Comparison of ENCODE assay signal across 10 cellular contexts in genomic region chr5:154395407-154396106, GRCh38. TPM values are rescaled to one million over a fixed set of nuclear protein-coding genes. Genes with fewer than 3 reads are reported as not detected.
DNase-seq lines count a peak whose midpoint lies in the region; ATAC-seq and TF ChIP-seq lines count a peak whose summit lies in the region.
"Had no signal": no experiment of that assay in that cellular context is flagged by ENCODE, and none has a peak within 500 bp of the region (broad histone marks: within the 10 kb centered on the region; RNA-seq: fewer than 3 reads in every experiment).

No MANE protein-coding gene starts in this region.

- peak in 1 of 6 experiments; percentile 3 for TF ChIP-seq CTCF in Peyer's patch (IDR thresholded peaks at IDR 0.05)

- H3K9me3 ChIP-seq in Peyer's patch, result no peaks in the 10 kb centered on the region
- H3K9me3 ChIP-seq: HAP-1 had no signal

- no peaks in the 10 kb centered on the region for H3K27me3 ChIP-seq in Peyer's patch

- H3K4me3 ChIP-seq in Peyer's patch, result no peak overlapping the region
- H3K4me3 ChIP-seq: HAP-1 had no signal

- ATAC-seq in GM19043 (IDR thresholded peaks at IDR 0.05; ENCODE audit: low read depth, unreplicated experiment) (peak; percentile 96), HG02981 (IDR thresholded peaks at IDR 0.05; ENCODE audit: unreplicated experiment) (peak; percentile 45)
- no peak for ATAC-seq in activated CD4-positive, CD25-positive, alpha-beta regulatory T cell treated with anti-CD3 and anti-CD28 coated beads, Interleukin-2, amount 50 U/mL, for 24 hours

- DNase-seq in Peyer's patch, result peak; percentile 71 to 91 (median 75)
- peak; percentile 49 to 83 for DNase-seq in lung microvascular endothelial cell (ENCODE audit: low read depth in 2 of 2)
- no peak for DNase-seq in NCI-H1930 (lab: John Stamatoyannopoulos, UW)
- no peak for DNase-seq in ACHN
- DNase-seq in activated CD8-positive, alpha-beta memory T cell treated with anti-CD3 and anti-CD28 coated beads for 24 hours, result no peak
- DNase-seq: stimulated activated CD4-positive, alpha-beta T cell treated with anti-CD3 and anti-CD28 coated beads, Interleukin-1b, Interleukin-23, amount 100 ng/mL, for 48 hours had no signal

- peaks cover 0 to 15% (median 0%) of the 10 kb centered on the region in 3 donors for H3K36me3 ChIP-seq in Peyer's patch
- H3K36me3 ChIP-seq: HAP-1 had no signal

- no peak overlapping the region for H3K27ac ChIP-seq in Peyer's patch

- TF ChIP-seq POLR2A in Peyer's patch (IDR thresholded peaks at IDR 0.05), result no peak

- H3K4me1 ChIP-seq in Peyer's patch, result peaks cover 0 to 4% (median 0%) of the 10 kb centered on the region in 4 donors
- H3K4me1 ChIP-seq: HAP-1 had no signal

- in situ Hi-C loops in ACHN (cut with HindIII; ENCODE audit: low pct_ligation_motif_present, low pct_unique_long_range_greater_than_20kb, low sequenced_read_pairs), result no loop called here

RNA-seq across cellular contexts. Expression of gene SAP30L, which starts 50.2 kb away (rescaled TPM):
- 10 to 100 TPM; 36.7 to 69.6 (median 39.3) TPM for total RNA-seq in Peyer's patch
- total RNA-seq in lung microvascular endothelial cell, result 17.0 and 22.2 TPM in 2 replicates

Comparison
In these comparisons a context has a peak if more than half of its experiments do, and no peak if none do; other contexts are left out.
1. ATAC-seq: peak in GM19043 (single experiment) and HG02981 (single experiment); none in activated CD4-positive, CD25-positive, alpha-beta regulatory T cell treated with anti-CD3 and anti-CD28 coated beads, Interleukin-2, amount 50 U/mL, for 24 hours (0 of 2).
2. DNase-seq: peak in Peyer's patch (3 of 3) and lung microvascular endothelial cell (2 of 2); none in NCI-H1930 (0 of 2), ACHN (single experiment) and activated CD8-positive, alpha-beta memory T cell treated with anti-CD3 and anti-CD28 coated beads for 24 hours (single experiment).